In genomic region chrX:91414710-91415109, GRCh38 we compare ENCODE assay signal across 13 cellular contexts.
DNase-seq lines count a peak whose midpoint lies in the region; ATAC-seq and TF ChIP-seq lines count a peak whose summit lies in the region.
"Had no signal": no experiment of that assay in that cellular context is flagged by ENCODE, and none has a peak within 500 bp of the region (broad histone marks: within the 10 kb centered on the region; RNA-seq: fewer than 3 reads in every experiment).

No MANE protein-coding gene starts in this region.

- peak; percentile 55 for TF ChIP-seq CTCF in 22Rv1 (IDR thresholded peaks at IDR 0.05)

- DNase-seq in iPS-NIHi7 (ENCODE audit: extremely low spot score) (peak; percentile 52), NOMO-1 treated with DMSO at 0.1 percent for 48 hours (lab: John Stamatoyannopoulos, UW; ENCODE audit: unreplicated experiment) (no peak)
- no peak for DNase-seq in activated CD4-positive, alpha-beta T cell treated with anti-CD3 and anti-CD28 coated beads for 48 hours
- DNase-seq in stimulated activated CD8-positive, alpha-beta memory T cell treated with anti-CD3 and anti-CD28 coated beads, Interleukin-4, amount 100 ng/mL, for 48 hours: no peak
- DNase-seq: activated CD4-positive, alpha-beta T cell treated with anti-CD3 and anti-CD28 coated beads for 4 hours; activated naive CD8-positive, alpha-beta T cell treated with anti-CD3 and anti-CD28 coated beads, Interleukin-2, amount 50 U/mL, for 24 hours; mucosa of descending colon; stimulated activated CD4-positive, alpha-beta T cell treated with anti-CD3 and anti-CD28 coated beads, Interleukin-15, amount 100 ng/mL, for 24 hours had no signal

- no peak overlapping the region for H3K27ac ChIP-seq in 22Rv1

- ATAC-seq in GM21717 (IDR thresholded peaks at IDR 0.05; ENCODE audit: unreplicated experiment) (peak; percentile 72), SK-N-SH treated with all-trans-retinoic acid at 6 μM for 48 hours (peak; percentile 91), HG02840 (IDR thresholded peaks at IDR 0.05; ENCODE audit: low FRiP score, unreplicated experiment) (no peak)
- ATAC-seq: activated naive CD8-positive, alpha-beta T cell treated with anti-CD3 and anti-CD28 coated beads, Interleukin-2, amount 50 U/mL, for 24 hours; K562; mucosa of descending colon had no signal

TF ChIP-seq in SK-N-SH treated with all-trans-retinoic acid at 6 μM for 48 hours, 23 proteins besides CTCF, POLR2A, EP300 and RAD21:
- TF ChIP-seq PPARA (CRISPR knock-in tag; IDR thresholded peaks at IDR 0.05; ENCODE audit: borderline replicate concordance) (no peak), ZC3H10 (CRISPR knock-in tag; IDR thresholded peaks at IDR 0.05) (no peak), SNAI2 (CRISPR knock-in tag; IDR thresholded peaks at IDR 0.05) (no peak), CSDC2 (CRISPR knock-in tag; IDR thresholded peaks at IDR 0.05) (no peak), ZFP3 (CRISPR knock-in tag; IDR thresholded peaks at IDR 0.05) (no peak), GLIS3 (CRISPR knock-in tag; IDR thresholded peaks at IDR 0.05) (no peak), ZNF70 (CRISPR knock-in tag; IDR thresholded peaks at IDR 0.05) (no peak), PATZ1 (CRISPR knock-in tag; IDR thresholded peaks at IDR 0.05; ENCODE audit: borderline replicate concordance) (no peak), BACH2 (CRISPR knock-in tag; IDR thresholded peaks at IDR 0.05; ENCODE audit: borderline replicate concordance) (no peak), ZNF8 (CRISPR knock-in tag; IDR thresholded peaks at IDR 0.05) (no peak), ARNTL (CRISPR knock-in tag; IDR thresholded peaks at IDR 0.05; ENCODE audit: borderline replicate concordance, low read depth) (no peak), TCF4 (CRISPR knock-in tag; IDR thresholded peaks at IDR 0.05; ENCODE audit: borderline replicate concordance) (no peak), POU6F1 (CRISPR knock-in tag; IDR thresholded peaks at IDR 0.05; ENCODE audit: borderline replicate concordance, low read depth) (no peak)
